ENCODE assay signal across 8 cellular contexts in the genomic region with DNA sequence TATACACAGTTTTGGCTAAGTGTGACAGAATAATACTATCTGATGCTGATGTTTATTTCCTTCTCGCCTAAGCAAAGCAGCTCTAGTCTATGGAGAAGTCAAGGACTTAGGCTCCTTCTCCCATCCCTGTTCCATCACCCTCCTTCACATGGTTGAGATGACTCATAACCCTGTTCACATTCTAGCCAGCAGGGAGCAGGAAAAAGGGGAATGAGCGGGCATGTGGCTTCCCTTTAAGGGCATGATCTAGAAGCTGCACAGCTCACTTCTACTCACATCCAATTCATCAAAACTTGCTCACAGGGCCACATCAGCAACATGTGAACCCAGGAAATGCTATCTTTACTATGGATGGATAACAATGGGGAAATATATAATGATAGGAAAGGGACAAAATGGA. TPM values are rescaled to one million over a fixed set of nuclear protein-coding genes. Genes with fewer than 3 reads are reported as not detected.
DNase-seq lines count a peak whose midpoint lies in the region; ATAC-seq and TF ChIP-seq lines count a peak whose summit lies in the region.

No MANE protein-coding gene starts in this region.

- H3K4me1 Mint-ChIP-seq in activated CD8-positive, alpha-beta memory T cell treated with anti-CD3 and anti-CD28 coated beads, Interleukin-2, amount 10 ng/mL, durations not matched to agents 7 days and 5 days = peaks cover 83% of the 10 kb centered on the region
- peaks cover 95% of the 10 kb centered on the region for H3K4me1 Mint-ChIP-seq in stimulated activated naive CD8-positive, alpha-beta T cell treated with anti-CD3 and anti-CD28 coated beads, Interleukin-15, amount 100 ng/mL, for 72 hours

- H3K4me3 Mint-ChIP-seq in activated CD8-positive, alpha-beta memory T cell treated with anti-CD3 and anti-CD28 coated beads, Interleukin-2, amount 10 ng/mL, durations not matched to agents 7 days and 5 days = peak overlapping the region; percentile 34
- peak overlapping the region; percentile 45 to 78 for H3K4me3 Mint-ChIP-seq in stimulated activated naive CD8-positive, alpha-beta T cell treated with anti-CD3 and anti-CD28 coated beads, Interleukin-15, amount 100 ng/mL, for 72 hours

- no peaks in the 10 kb centered on the region for H3K27me3 Mint-ChIP-seq in activated CD8-positive, alpha-beta memory T cell treated with anti-CD3 and anti-CD28 coated beads, Interleukin-2, amount 10 ng/mL, durations not matched to agents 7 days and 5 days
- no peaks in the 10 kb centered on the region for H3K27me3 Mint-ChIP-seq in stimulated activated naive CD8-positive, alpha-beta T cell treated with anti-CD3 and anti-CD28 coated beads, Interleukin-15, amount 100 ng/mL, for 72 hours

- H3K27me3 ChIP-seq in WERI-Rb-1 (ENCODE audit: insufficient read depth, low read depth, severe bottlenecking) = no peaks in the 10 kb centered on the region

- ATAC-seq in activated CD8-positive, alpha-beta memory T cell treated with anti-CD3 and anti-CD28 coated beads, Interleukin-2, amount 10 ng/mL, durations not matched to agents 7 days and 5 days = peak; percentile 5
- ATAC-seq in left cardiac atrium (peak; percentile 65 to 71), GM21723 (IDR thresholded peaks at IDR 0.05; ENCODE audit: unreplicated experiment) (no peak)
- no peak for ATAC-seq in stimulated activated naive CD8-positive, alpha-beta T cell treated with anti-CD3 and anti-CD28 coated beads, Interleukin-15, amount 100 ng/mL, for 72 hours

- no peak overlapping the region for H3K27ac ChIP-seq in WERI-Rb-1

- no peak overlapping the region for H3K4me3 ChIP-seq in WERI-Rb-1 (ENCODE audit: low read depth, low read length)

- no peak for DNase-seq in activated CD8-positive, alpha-beta memory T cell treated with anti-CD3 and anti-CD28 coated beads, Interleukin-2, amount 10 ng/mL, durations not matched to agents 7 days and 5 days
- DNase-seq in activated CD8-positive, alpha-beta memory T cell treated with anti-CD3 and anti-CD28 coated beads, Interleukin-2, amount 50 U/mL, for 4 hours = no peak
- DNase-seq in WERI-Rb-1 = peak; percentile 6
- DNase-seq in left cardiac atrium = no peak
- peak in 1 of 2 donors; percentile 26 for DNase-seq in stimulated activated naive CD8-positive, alpha-beta T cell treated with anti-CD3 and anti-CD28 coated beads, Interleukin-15, amount 100 ng/mL, for 72 hours
- no peak for DNase-seq in HUDEP-2 (lab: John Stamatoyannopoulos, UW; ENCODE audit: unreplicated experiment in 76 of 76)
- no peak for DNase-seq in anterior cingulate cortex (lab: John Stamatoyannopoulos, UW)

- peak overlapping the region; percentile 93 for H3K27ac Mint-ChIP-seq in activated CD8-positive, alpha-beta memory T cell treated with anti-CD3 and anti-CD28 coated beads, Interleukin-2, amount 10 ng/mL, durations not matched to agents 7 days and 5 days
- peak overlapping the region; percentile 97 to 100 for H3K27ac Mint-ChIP-seq in stimulated activated naive CD8-positive, alpha-beta T cell treated with anti-CD3 and anti-CD28 coated beads, Interleukin-15, amount 100 ng/mL, for 72 hours

- intact Hi-C loops in left cardiac atrium (cut with DNase I) = no loop called here

- CTCF ChIA-PET in activated CD8-positive, alpha-beta memory T cell treated with anti-CD3 and anti-CD28 coated beads, Interleukin-2, amount 10 ng/mL, durations not matched to agents 7 days and 5 days (lab: Charles Lee) = interaction anchor here (1.1 to 1.7 kb wide), 4 partner anchors 10 to 40 kb away, joined by 4 to 8 read pairs (median 4); no protein-coding TSS in a partner anchor

- TF ChIP-seq CTCF in WERI-Rb-1 (IDR thresholded peaks at IDR 0.05; ENCODE audit: low read depth, low read length) = no peak

- H3K36me3 Mint-ChIP-seq in activated CD8-positive, alpha-beta memory T cell treated with anti-CD3 and anti-CD28 coated beads, Interleukin-2, amount 10 ng/mL, durations not matched to agents 7 days and 5 days = peaks cover 59% of the 10 kb centered on the region

- H3K9me3 Mint-ChIP-seq in activated CD8-positive, alpha-beta memory T cell treated with anti-CD3 and anti-CD28 coated beads, Interleukin-2, amount 10 ng/mL, durations not matched to agents 7 days and 5 days (ENCODE audit: low read depth) = no peaks in the 10 kb centered on the region
- peaks cover 0 to 14% of the 10 kb centered on the region in 2 donors for H3K9me3 Mint-ChIP-seq in stimulated activated naive CD8-positive, alpha-beta T cell treated with anti-CD3 and anti-CD28 coated beads, Interleukin-15, amount 100 ng/mL, for 72 hours

- H3K9me3 ChIP-seq in WERI-Rb-1 (ENCODE audit: severe bottlenecking) = no peaks in the 10 kb centered on the region

- H3K36me3 ChIP-seq in WERI-Rb-1 = no peaks in the 10 kb centered on the region; the same call in 1 of the 2 replicates

RNA-seq across cellular contexts. Expression of a gene that starts 40.9 kb away (rescaled TPM):
- 100 to 1,000 TPM; 125 to 158 TPM for total RNA-seq in activated CD8-positive, alpha-beta memory T cell treated with anti-CD3 and anti-CD28 coated beads, Interleukin-2, amount 10 ng/mL, durations not matched to agents 7 days and 5 days
- total RNA-seq in left cardiac atrium = 10 to 100 TPM; 35.7 to 41.1 TPM

Comparison
In these comparisons a context has a peak if more than half of its experiments do, and no peak if none do; other contexts are left out.
1. ATAC-seq: peak in activated CD8-positive, alpha-beta memory T cell treated with anti-CD3 and anti-CD28 coated beads, Interleukin-2, amount 10 ng/mL, durations not matched to agents 7 days and 5 days (single experiment) and left cardiac atrium (2 of 2); none in stimulated activated naive CD8-positive, alpha-beta T cell treated with anti-CD3 and anti-CD28 coated beads, Interleukin-15, amount 100 ng/mL, for 72 hours (single experiment) and GM21723 (single experiment).